16 cellular contexts compared by ENCODE assay signal in the genomic region with DNA sequence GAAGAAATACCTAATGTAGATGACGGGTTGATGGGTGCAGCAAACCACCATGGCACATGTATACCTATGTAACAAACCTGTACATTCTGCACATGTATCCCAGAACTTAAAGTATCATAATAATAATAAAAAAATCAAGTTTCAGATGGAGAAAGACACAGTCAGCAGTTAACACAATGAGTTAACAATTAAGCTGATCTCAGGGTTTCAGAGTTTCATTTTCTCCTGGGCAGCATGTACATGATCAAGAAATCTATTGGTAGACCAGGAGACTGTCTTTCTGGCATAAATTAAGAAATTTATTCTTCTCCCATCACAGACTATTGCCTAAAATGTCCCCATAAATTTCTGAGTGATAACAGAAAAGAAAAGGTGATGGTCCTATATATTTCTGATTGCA.
DNase-seq lines count a peak whose midpoint lies in the region; ATAC-seq and TF ChIP-seq lines count a peak whose summit lies in the region.
"Had no signal": no experiment of that assay in that cellular context is flagged by ENCODE, and none has a peak within 500 bp of the region (broad histone marks: within the 10 kb centered on the region; RNA-seq: fewer than 3 reads in every experiment).

No MANE protein-coding gene starts in this region.

- H3K27ac ChIP-seq in KMS-11: no peak overlapping the region
- H3K27ac ChIP-seq: BLaER1 had no signal

- no peak overlapping the region for H2AFZ ChIP-seq in KMS-11 (ENCODE audit: low read depth)

- peaks cover 11% of the 10 kb centered on the region for H3K4me1 ChIP-seq in KMS-11 (ENCODE audit: low read depth, poor library complexity, severe bottlenecking)
- H3K4me1 ChIP-seq: BLaER1 had no signal

- H3K4me2 ChIP-seq in KMS-11: peak overlapping the region; percentile 27; the same call in 1 of the 2 replicates
- H3K4me2 ChIP-seq: BLaER1 had no signal

- DNase-seq in activated CD4-positive, alpha-beta T cell treated with anti-CD3 and anti-CD28 coated beads for 1 hour: no peak
- no peak for DNase-seq in AG08396 (ENCODE audit: low spot score)
- no peak for DNase-seq in islet precursor cell
- DNase-seq: CD4-positive, alpha-beta memory T cell; DMS79; GDM1; GOT3; H7; HFFc6; Kasumi-1; KBM-7 had no signal

- no peak overlapping the region for H3K9ac ChIP-seq in KMS-11
- H3K9ac ChIP-seq: BLaER1 had no signal

- no peaks in the 10 kb centered on the region for H3K27me3 ChIP-seq in KMS-11 (ENCODE audit: insufficient read depth, low read depth)
- H3K27me3 ChIP-seq: BLaER1 had no signal

- H3K79me2 ChIP-seq in KMS-11 (ENCODE audit: insufficient read depth, low read depth): no peaks in the 10 kb centered on the region

- H3K4me3 ChIP-seq in KMS-11 (IDR thresholded peaks at IDR 0.05; ENCODE audit: insufficient read depth, low read depth, low read length): no peak overlapping the region
- H3K4me3 ChIP-seq: BLaER1 had no signal

- TF ChIP-seq CTCF in KMS-11 (conservative IDR thresholded peaks at IDR 0.05; ENCODE audit: low read depth, low read length): no peak

- no peaks in the 10 kb centered on the region for H4K20me1 ChIP-seq in KMS-11 (ENCODE audit: insufficient read depth)
- H4K20me1 ChIP-seq: BLaER1 had no signal

- peak; percentile 81 for ATAC-seq in GM18511 (IDR thresholded peaks at IDR 0.05; ENCODE audit: unreplicated experiment)
- peak; percentile 56 for ATAC-seq in HG02938 (IDR thresholded peaks at IDR 0.05; ENCODE audit: unreplicated experiment)
- ATAC-seq: HCT116 had no signal

- H3K36me3 ChIP-seq in KMS-11 (ENCODE audit: insufficient read depth): no peaks in the 10 kb centered on the region
- H3K36me3 ChIP-seq: BLaER1 had no signal
